ENCODE assay signal across 24 cellular contexts in the genomic region with DNA sequence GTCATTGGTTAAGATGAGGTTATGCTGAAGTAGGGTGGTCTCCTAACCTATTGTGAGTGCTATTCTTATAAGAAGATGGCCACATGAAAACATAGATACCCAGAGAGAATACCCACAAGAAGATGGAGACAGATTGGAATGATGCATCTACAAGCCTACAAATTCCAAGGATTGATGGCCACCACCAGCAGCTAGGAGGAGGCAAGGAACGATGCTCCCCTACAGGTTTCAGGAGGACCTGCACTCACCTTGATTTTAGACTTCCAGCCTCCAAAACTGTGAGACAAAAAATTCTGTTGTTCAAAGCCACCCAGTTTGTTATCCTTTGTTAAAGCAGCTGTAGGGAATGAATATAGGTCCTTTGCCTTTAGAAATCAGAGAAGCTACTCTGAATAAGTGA.
DNase-seq lines count a peak whose midpoint lies in the region; ATAC-seq and TF ChIP-seq lines count a peak whose summit lies in the region.
"Had no signal": no experiment of that assay in that cellular context is flagged by ENCODE, and none has a peak within 500 bp of the region (broad histone marks: within the 10 kb centered on the region; RNA-seq: fewer than 3 reads in every experiment).

No MANE protein-coding gene starts in this region.

- no peak overlapping the region for H3K23ac ChIP-seq in neuronal stem cell (ENCODE audit: low read depth, low read length, poor library complexity)

- H3K14ac ChIP-seq in neuronal stem cell (ENCODE audit: low read length): no peak overlapping the region

- H3K27ac ChIP-seq in MM.1S (ENCODE audit: low read length) (no peak overlapping the region), endodermal cell (ENCODE audit: low read depth, low read length) (no peak overlapping the region), neuronal stem cell (replicated peaks; ENCODE audit: low read length) (no peak overlapping the region), foreskin keratinocyte (no peak overlapping the region)
- H3K27ac ChIP-seq: heart right ventricle, right lobe of liver had no signal

- H3K4me2 ChIP-seq in MM.1S (ENCODE audit: low read depth, low read length) (no peak overlapping the region), neuronal stem cell (ENCODE audit: insufficient read depth, low read length, poor library complexity, severe bottlenecking) (no peak overlapping the region)

- H3K9me3 Mint-ChIP-seq in endodermal cell: peaks cover 9% of the 10 kb centered on the region
- H3K9me3 Mint-ChIP-seq: stimulated activated effector memory CD8-positive, alpha-beta T cell treated with anti-CD3 and anti-CD28 coated beads, Interleukin-12 subunit alpha, Interleukin-12 subunit beta, amount 100 ng/mL, for 72 hours had no signal

- no peaks in the 10 kb centered on the region for H3K27me3 ChIP-seq in MM.1S (replicated peaks; ENCODE audit: insufficient read depth, low read length)
- H3K27me3 ChIP-seq in endodermal cell (ENCODE audit: control insufficient read depth, insufficient read depth, low read length, poor library complexity, severe bottlenecking): no peaks in the 10 kb centered on the region
- peaks cover 0 to 1% (median 0%) of the 10 kb centered on the region in 3 experiments for H3K27me3 ChIP-seq in neuronal stem cell (ENCODE audit: control insufficient read depth in 3 of 3, insufficient read depth in 3 of 3, low read depth in 1 of 3, low read length in 3 of 3)
- no peaks in the 10 kb centered on the region for H3K27me3 ChIP-seq in foreskin keratinocyte
- H3K27me3 ChIP-seq: heart right ventricle, right lobe of liver had no signal

- H3K9ac ChIP-seq in MM.1S (ENCODE audit: low read length): no peak overlapping the region
- no peak overlapping the region for H3K9ac ChIP-seq in endodermal cell (ENCODE audit: extremely low read depth, low read length, poor library complexity, severe bottlenecking)
- no peak overlapping the region for H3K9ac ChIP-seq in neuronal stem cell (ENCODE audit: low read depth, low read length, poor library complexity)

- H3K79me2 ChIP-seq in MM.1S (ENCODE audit: low read length): no peaks in the 10 kb centered on the region

- H3K9me3 ChIP-seq in MM.1S (replicated peaks; ENCODE audit: insufficient read depth, low read length): no peaks in the 10 kb centered on the region
- peaks cover 4% of the 10 kb centered on the region for H3K9me3 ChIP-seq in endodermal cell (ENCODE audit: control insufficient read depth, low read length)
- peaks cover under 1 to 9% of the 10 kb centered on the region in 2 donors for H3K9me3 ChIP-seq in neuronal stem cell (replicated peaks in 1 of 2; ENCODE audit: control insufficient read depth in 2 of 2, insufficient read depth in 1 of 2, low read depth in 1 of 2, low read length in 2 of 2)
- H3K9me3 ChIP-seq: right lobe of liver had no signal

- H2BK120ac ChIP-seq in neuronal stem cell (ENCODE audit: low read depth, low read length): no peak overlapping the region

- no peak overlapping the region for H3K4me3 Mint-ChIP-seq in endodermal cell
- H3K4me3 Mint-ChIP-seq: stimulated activated effector memory CD8-positive, alpha-beta T cell treated with anti-CD3 and anti-CD28 coated beads, Interleukin-12 subunit alpha, Interleukin-12 subunit beta, amount 100 ng/mL, for 72 hours had no signal

- H4K8ac ChIP-seq in neuronal stem cell (ENCODE audit: low read depth, low read length): no peak overlapping the region

- H2AFZ ChIP-seq in MM.1S (ENCODE audit: low read length): no peak overlapping the region
- H2AFZ ChIP-seq in neuronal stem cell (ENCODE audit: low read length): peak overlapping the region; percentile 0

- H2BK5ac ChIP-seq in neuronal stem cell (ENCODE audit: low read length): no peak overlapping the region

- WGBS in endodermal cell (ENCODE audit: insufficient coverage in 1 of 2, insufficient read length in 1 of 2), 2 experiments: 94% methylated on average over 1 of the region's 1 CpG; no CpG with 5 or more reads in 1 of the 2 experiments
- no CpG with 5 or more reads among the region's 1 CpG for WGBS in neuronal stem cell (ENCODE audit: extremely low coverage in 2 of 2, insufficient read length in 2 of 2, insufficient replicate concordance in 1 of 2), 2 donors

- DNase-seq in MM.1S (no peak), endodermal cell (no peak), neuronal stem cell (ENCODE audit: low spot score) (no peak), HEK293T (ENCODE audit: extremely low spot score) (no peak), foreskin keratinocyte (no peak)
- DNase-seq: activated CD4-positive, alpha-beta T cell treated with anti-CD3 and anti-CD28 coated beads, Interleukin-2, amount 50 U/mL, for 1 hour; activated naive CD4-positive, alpha-beta T cell treated with anti-CD3 and anti-CD28 coated beads, Interleukin-2, amount 50 U/mL, for 16 hours; amniotic stem cell; EL; erythroblast; HCEC 1CT; heart right ventricle; left cardiac atrium; mammary epithelial cell; NCI-H1417 treated with DMSO at 0.1 percent for 48 hours; NCI-H2107; right lobe of liver; SIG-M5; stimulated activated CD4-positive, alpha-beta T cell treated with anti-CD3 and anti-CD28 coated beads, Interleukin-12 subunit alpha, Interleukin-12 subunit beta, amount 100 ng/mL, for 4 hours; stimulated activated CD4-positive, alpha-beta T cell treated with anti-CD3 and anti-CD28 coated beads, Interleukin-4, amount 100 ng/mL, for 24 hours had no signal

- no peak overlapping the region for H3K27ac Mint-ChIP-seq in endodermal cell
- H3K27ac Mint-ChIP-seq: stimulated activated effector memory CD8-positive, alpha-beta T cell treated with anti-CD3 and anti-CD28 coated beads, Interleukin-12 subunit alpha, Interleukin-12 subunit beta, amount 100 ng/mL, for 72 hours had no signal

- no peak overlapping the region for H4K91ac ChIP-seq in neuronal stem cell (ENCODE audit: low read depth, low read length, poor library complexity)

- no peak overlapping the region for H3K4ac ChIP-seq in neuronal stem cell (ENCODE audit: low read length)

- H3K18ac ChIP-seq in neuronal stem cell (ENCODE audit: low read length): no peak overlapping the region

- H3K36me3 Mint-ChIP-seq in endodermal cell (ENCODE audit: low read depth): no peaks in the 10 kb centered on the region
- H3K36me3 Mint-ChIP-seq: stimulated activated effector memory CD8-positive, alpha-beta T cell treated with anti-CD3 and anti-CD28 coated beads, Interleukin-12 subunit alpha, Interleukin-12 subunit beta, amount 100 ng/mL, for 72 hours had no signal

- H3K36me3 ChIP-seq in MM.1S (replicated peaks; ENCODE audit: insufficient read depth, low read length): no peaks in the 10 kb centered on the region
- H3K36me3 ChIP-seq in endodermal cell (ENCODE audit: control insufficient read depth, insufficient read depth, low read length): no peaks in the 10 kb centered on the region
- no peaks in the 10 kb centered on the region for H3K36me3 ChIP-seq in neuronal stem cell (replicated peaks in 1 of 2; ENCODE audit: control insufficient read depth in 2 of 2, insufficient read depth in 2 of 2, low read length in 2 of 2)
- H3K36me3 ChIP-seq: heart right ventricle, right lobe of liver had no signal

- CTCF ChIA-PET in HEK293T (lab: Yijun Ruan, JAX): no interaction called here

- H3K4me1 ChIP-seq in MM.1S (ENCODE audit: low read length): no peaks in the 10 kb centered on the region
- peaks cover 9% of the 10 kb centered on the region for H3K4me1 ChIP-seq in endodermal cell (ENCODE audit: control insufficient read depth, insufficient read depth, low read length)
- H3K4me1 ChIP-seq in neuronal stem cell (ENCODE audit: control insufficient read depth in 2 of 2, insufficient read depth in 1 of 2, low read depth in 1 of 2, low read length in 2 of 2): peaks cover 14 to 24% of the 10 kb centered on the region in 2 donors
- no peaks in the 10 kb centered on the region for H3K4me1 ChIP-seq in foreskin keratinocyte
- H3K4me1 ChIP-seq: heart right ventricle, right lobe of liver had no signal

- no peak for ATAC-seq in HG02623 (IDR thresholded peaks at IDR 0.05; ENCODE audit: unreplicated experiment)
- no peak for ATAC-seq in foreskin keratinocyte
- ATAC-seq: heart right ventricle; K562; left cardiac atrium; right lobe of liver; stimulated activated effector memory CD8-positive, alpha-beta T cell treated with anti-CD3 and anti-CD28 coated beads, Interleukin-12 subunit alpha, Interleukin-12 subunit beta, amount 100 ng/mL, for 72 hours had no signal

- H3K4me3 ChIP-seq in MM.1S (ENCODE audit: low read length): no peak overlapping the region
- no peak overlapping the region for H3K4me3 ChIP-seq in endodermal cell (ENCODE audit: low read length)
- no peak overlapping the region for H3K4me3 ChIP-seq in neuronal stem cell (ENCODE audit: low read length in 2 of 2)
- H3K4me3 ChIP-seq: heart right ventricle, K562, right lobe of liver had no signal

- no peak overlapping the region for H2BK12ac ChIP-seq in neuronal stem cell (ENCODE audit: low read length)

- POLR2A ChIA-PET in HEK293T (lab: Yijun Ruan, JAX): no interaction called here

- H3F3A ChIP-seq in MM.1S (ENCODE audit: insufficient read depth, low read length): no peaks in the 10 kb centered on the region

- peaks cover 22% of the 10 kb centered on the region for H3K4me1 Mint-ChIP-seq in endodermal cell
- H3K4me1 Mint-ChIP-seq: stimulated activated effector memory CD8-positive, alpha-beta T cell treated with anti-CD3 and anti-CD28 coated beads, Interleukin-12 subunit alpha, Interleukin-12 subunit beta, amount 100 ng/mL, for 72 hours had no signal

- no peaks in the 10 kb centered on the region for H4K20me1 ChIP-seq in MM.1S (ENCODE audit: insufficient read depth, low read length)

- H2BK15ac ChIP-seq in neuronal stem cell (ENCODE audit: low read length): no peak overlapping the region

- no peaks in the 10 kb centered on the region for H3K79me1 ChIP-seq in neuronal stem cell (ENCODE audit: low read depth, low read length)

- TF ChIP-seq CTCF in GM12874 (IDR thresholded peaks at IDR 0.05; ENCODE audit: insufficient read depth, low read depth, low read length) (peak; percentile 37; the same call in 1 of the 2 replicates), MM.1S (IDR thresholded peaks at IDR 0.05; ENCODE audit: low read length) (peak; percentile 17; the same call in 1 of the 2 replicates), endodermal cell (conservative IDR thresholded peaks at IDR 0.05) (peak; percentile 69), foreskin keratinocyte (conservative IDR thresholded peaks at IDR 0.05) (no peak)

- H3K9me2 ChIP-seq in MM.1S (replicated peaks; ENCODE audit: insufficient read depth, low read length): no peaks in the 10 kb centered on the region

- no peaks in the 10 kb centered on the region for H3K27me3 Mint-ChIP-seq in endodermal cell (ENCODE audit: insufficient read depth)

- H2AK5ac ChIP-seq in neuronal stem cell (ENCODE audit: low read depth, low read length): no peak overlapping the region

TF ChIP-seq in HEK293T, 16 proteins besides CTCF, POLR2A, EP300 and RAD21 (continues in another document):
- TF ChIP-seq LEF1 (IDR thresholded peaks at IDR 0.05; ENCODE audit: borderline replicate concordance) (no peak), BHLHE40 (IDR thresholded peaks at IDR 0.05; ENCODE audit: borderline replicate concordance) (no peak)
